In genomic region chr21:41074607-41075184, GRCh38 we compare ENCODE assay signal across 22 cellular contexts.
"Had no signal": no experiment of that assay in that cellular context is flagged by ENCODE, and none has a peak within 500 bp of the region (broad histone marks: within the 10 kb centered on the region; RNA-seq: fewer than 3 reads in every experiment).

No MANE protein-coding gene starts in this region.

- H3K27ac ChIP-seq: SJSA1 had no signal

- H3K9me3 ChIP-seq: SJSA1, SK-N-SH had no signal

- FAIRE-seq: RCC 7860 had no signal

- H3K9ac ChIP-seq: SK-N-SH had no signal

- H3K36me3 ChIP-seq: SJSA1 had no signal

- DNase-seq: Karpas-422, KG1, MM.1S, NCI-H1048, NCI-H1105, NCI-H1417, NCI-H1436 treated with DMSO at 0.1 percent for 48 hours, NCI-H1694, NCI-H1930, NCI-H2081, NCI-H2107, NCI-H2227 treated with DMSO at 0.1 percent for 48 hours, NCI-H524, NCI-H526 treated with DMSO at 0.1 percent for 48 hours, NCI-H774, Right ventricle myocardium superior, RPMI8226, SIG-M5, SK-N-SH, SW 1271 had no signal

- H3K4me3 ChIP-seq: SJSA1 had no signal

- H3K4me2 ChIP-seq: SK-N-SH had no signal

- H3K4me1 ChIP-seq: SJSA1 had no signal
